In the genomic region with DNA sequence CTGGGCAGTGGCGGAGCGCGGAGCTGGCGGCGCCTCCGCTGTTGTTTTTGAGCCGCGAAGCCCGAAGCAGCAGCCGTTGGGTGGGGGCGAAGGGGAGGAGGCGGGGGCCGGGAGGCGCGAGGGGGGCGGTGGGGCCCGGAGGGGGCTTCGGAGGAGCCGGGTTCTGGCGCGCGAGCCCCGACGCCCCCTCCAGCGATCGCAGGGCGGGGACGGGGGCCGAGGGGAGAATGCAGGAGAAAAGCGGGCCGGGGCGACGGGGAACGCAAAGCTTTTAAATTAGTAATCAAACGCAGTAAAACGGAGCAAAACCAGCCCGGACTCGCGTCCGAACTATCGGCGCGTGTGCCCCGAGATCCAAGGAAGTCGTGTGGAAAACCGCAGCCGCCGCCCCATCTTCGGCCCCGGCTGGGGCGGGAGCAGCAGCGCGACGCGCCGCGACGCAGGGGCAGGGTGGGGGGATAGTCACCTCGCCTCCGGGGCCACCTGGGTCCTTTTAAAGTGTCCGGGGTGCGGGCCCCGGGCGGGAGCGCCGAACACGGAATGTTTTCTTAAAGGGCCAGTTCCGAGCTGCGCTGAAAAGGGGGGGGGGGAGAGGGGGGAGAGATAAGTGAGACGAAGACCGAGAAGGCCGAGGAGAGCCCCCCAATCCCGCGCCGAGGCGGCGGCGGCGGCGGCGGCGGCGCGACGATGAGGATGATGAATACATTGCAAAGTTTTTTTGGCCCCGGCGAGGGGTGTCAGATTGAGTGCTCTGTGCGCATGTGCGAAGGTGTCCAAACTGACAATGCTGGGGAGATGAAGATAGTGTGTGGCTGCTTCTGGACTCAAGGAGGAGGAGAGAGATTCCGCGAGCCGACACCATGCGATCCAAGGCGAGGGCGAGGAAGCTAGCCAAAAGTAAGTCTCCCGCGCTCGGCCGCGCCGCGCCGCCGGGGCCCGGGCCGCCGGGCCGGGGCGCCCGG, we compare ENCODE assay signal across 8 cellular contexts. TPM values are rescaled to one million over a fixed set of nuclear protein-coding genes. Genes with fewer than 3 reads are reported as not detected.
A peak's percentile ranks its signal among the peaks of the same experiment; 100 is the strongest.
DNase-seq lines count a peak whose midpoint lies in the region; ATAC-seq and TF ChIP-seq lines count a peak whose summit lies in the region.

A gene (plus strand): TSS at position 804 of the 962 bp plus-strand sequence. CDS start 57 bp downstream, at position 861.

- H3K36me3 ChIP-seq in heart right ventricle (peaks cover 0 to 2% (median 0%) of the 10 kb centered on the region in 9 donors), rectal smooth muscle tissue (ENCODE audit: control insufficient read depth, insufficient read depth, low read length) (no peaks in the 10 kb centered on the region)

- H3K27me3 ChIP-seq in heart right ventricle: peaks cover 17 to 94% (median 79%) of the 10 kb centered on the region in 7 donors
- H3K27me3 ChIP-seq in rectal smooth muscle tissue (ENCODE audit: control insufficient read depth, insufficient read depth, low read length): peaks cover 47% of the 10 kb centered on the region

- peaks cover 22% of the 10 kb centered on the region for H3K27me3 Mint-ChIP-seq in activated CD4-positive, alpha-beta T cell treated with anti-CD3 and anti-CD28 coated beads, Interleukin-2, amount 10 ng/mL, durations not matched to agents 24 days and 14 days
- H3K27me3 Mint-ChIP-seq in activated T-helper 2 cell treated with anti-CD3 and anti-CD28 coated beads, Interferon-gamma antibody, Interleukin-2, Interleukin-4, amounts not matched to agents 10 μg/mL and 5 μg/mL and 100 μg/mL, durations not matched to agents 14 hours and 24 hours and 36 hours (ENCODE audit: low read depth): peaks cover 26% of the 10 kb centered on the region

- H3K4me1 ChIP-seq in heart right ventricle: peaks cover 2 to 80% (median 36%) of the 10 kb centered on the region in 9 donors
- H3K4me1 ChIP-seq in rectal smooth muscle tissue (ENCODE audit: control insufficient read depth, insufficient read depth, low read length): peaks cover 3% of the 10 kb centered on the region

- peak; percentile 62 for DNase-seq in activated CD4-positive, alpha-beta T cell treated with anti-CD3 and anti-CD28 coated beads, Interleukin-2, amount 10 ng/mL, durations not matched to agents 24 days and 14 days
- no peak for DNase-seq in activated CD4-positive, alpha-beta T cell treated with anti-CD3 and anti-CD28 coated beads, Interleukin-2, amount 50 U/mL, for 1 hour
- no peak for DNase-seq in activated T-helper 2 cell treated with anti-CD3 and anti-CD28 coated beads, Interferon-gamma antibody, Interleukin-2, Interleukin-4, amounts not matched to agents 10 μg/mL and 5 μg/mL and 100 μg/mL, durations not matched to agents 14 hours and 24 hours and 36 hours (ENCODE audit: low spot score)
- DNase-seq in heart right ventricle: peak in 1 of 2 donors; percentile 47
- DNase-seq in NCI-H1048 (lab: John Stamatoyannopoulos, UW): no peak
- DNase-seq in MV-4-11 (lab: John Stamatoyannopoulos, UW): no peak

- peaks cover 2% of the 10 kb centered on the region for H3K4me1 Mint-ChIP-seq in activated CD4-positive, alpha-beta T cell treated with anti-CD3 and anti-CD28 coated beads, Interleukin-2, amount 10 ng/mL, durations not matched to agents 24 days and 14 days
- H3K4me1 Mint-ChIP-seq in activated T-helper 2 cell treated with anti-CD3 and anti-CD28 coated beads, Interferon-gamma antibody, Interleukin-2, Interleukin-4, amounts not matched to agents 10 μg/mL and 5 μg/mL and 100 μg/mL, durations not matched to agents 14 hours and 24 hours and 36 hours (ENCODE audit: low read depth): peaks cover 1% of the 10 kb centered on the region

- H3K9me3 ChIP-seq in heart right ventricle: no peaks in the 10 kb centered on the region

- 0 to 1% methylated on average over 92 to 109 of the region's 110 CpGs for WGBS in heart right ventricle, 2 donors

- H3K4me3 Mint-ChIP-seq in activated CD4-positive, alpha-beta T cell treated with anti-CD3 and anti-CD28 coated beads, Interleukin-2, amount 10 ng/mL, durations not matched to agents 24 days and 14 days: peak within 1 kb of the TSS; percentile 79
- H3K4me3 Mint-ChIP-seq in activated T-helper 2 cell treated with anti-CD3 and anti-CD28 coated beads, Interferon-gamma antibody, Interleukin-2, Interleukin-4, amounts not matched to agents 10 μg/mL and 5 μg/mL and 100 μg/mL, durations not matched to agents 14 hours and 24 hours and 36 hours (ENCODE audit: low read depth): peak within 1 kb of the TSS; percentile 64

- peak within 1 kb of the TSS; percentile 76 to 97 (median 92) for H3K27ac ChIP-seq in heart right ventricle
- H3K27ac ChIP-seq in rectal smooth muscle tissue (ENCODE audit: low read depth, low read length): peak within 1 kb of the TSS; percentile 40

- no peak for TF ChIP-seq CTCF in heart right ventricle (IDR thresholded peaks at IDR 0.05)

- H3K9ac ChIP-seq in rectal smooth muscle tissue (ENCODE audit: low read length): no peak within 1 kb of the TSS

- no peak within 1 kb of the TSS for H3K27ac Mint-ChIP-seq in activated CD4-positive, alpha-beta T cell treated with anti-CD3 and anti-CD28 coated beads, Interleukin-2, amount 10 ng/mL, durations not matched to agents 24 days and 14 days
- no peak within 1 kb of the TSS for H3K27ac Mint-ChIP-seq in activated T-helper 2 cell treated with anti-CD3 and anti-CD28 coated beads, Interferon-gamma antibody, Interleukin-2, Interleukin-4, amounts not matched to agents 10 μg/mL and 5 μg/mL and 100 μg/mL, durations not matched to agents 14 hours and 24 hours and 36 hours

- peak within 1 kb of the TSS; percentile 70 to 92 (median 80) for H3K4me3 ChIP-seq in heart right ventricle
- peak within 1 kb of the TSS; percentile 60 for H3K4me3 ChIP-seq in rectal smooth muscle tissue (ENCODE audit: low read length)

- H3K36me3 Mint-ChIP-seq in activated CD4-positive, alpha-beta T cell treated with anti-CD3 and anti-CD28 coated beads, Interleukin-2, amount 10 ng/mL, durations not matched to agents 24 days and 14 days (ENCODE audit: low read depth): no peaks in the 10 kb centered on the region
- no peaks in the 10 kb centered on the region for H3K36me3 Mint-ChIP-seq in activated T-helper 2 cell treated with anti-CD3 and anti-CD28 coated beads, Interferon-gamma antibody, Interleukin-2, Interleukin-4, amounts not matched to agents 10 μg/mL and 5 μg/mL and 100 μg/mL, durations not matched to agents 14 hours and 24 hours and 36 hours (ENCODE audit: low read depth)

- intact Hi-C loops in activated CD4-positive, alpha-beta T cell treated with anti-CD3 and anti-CD28 coated beads, Interleukin-2, amount 10 ng/mL, durations not matched to agents 24 days and 14 days (cut with micrococcal nuclease): no loop called here
- intact Hi-C loops in activated T-helper 2 cell treated with anti-CD3 and anti-CD28 coated beads, Interferon-gamma antibody, Interleukin-2, Interleukin-4, amounts not matched to agents 10 μg/mL and 5 μg/mL and 100 μg/mL, durations not matched to agents 14 hours and 24 hours and 36 hours (cut with micrococcal nuclease): no loop called here
- intact Hi-C loops in heart right ventricle (cut with DNase I): loop anchor here in 8 of 10 donors (5.0 to 10.0 kb wide), 8 partner anchors 214 to 354 kb away; no protein-coding TSS in a partner anchor

- H3K9me3 Mint-ChIP-seq in activated CD4-positive, alpha-beta T cell treated with anti-CD3 and anti-CD28 coated beads, Interleukin-2, amount 10 ng/mL, durations not matched to agents 24 days and 14 days: no peaks in the 10 kb centered on the region
- H3K9me3 Mint-ChIP-seq in activated T-helper 2 cell treated with anti-CD3 and anti-CD28 coated beads, Interferon-gamma antibody, Interleukin-2, Interleukin-4, amounts not matched to agents 10 μg/mL and 5 μg/mL and 100 μg/mL, durations not matched to agents 14 hours and 24 hours and 36 hours: no peaks in the 10 kb centered on the region

- peak in 1 of 8 donors; percentile 19 for ATAC-seq in heart right ventricle
- ATAC-seq in GM18909 (IDR thresholded peaks at IDR 0.05; ENCODE audit: poor library complexity, unreplicated experiment): no peak

RNA-seq across cellular contexts. Expression of the gene that starts here (rescaled TPM):
- total RNA-seq in activated CD4-positive, alpha-beta T cell treated with anti-CD3 and anti-CD28 coated beads, Interleukin-2, amount 10 ng/mL, durations not matched to agents 24 days and 14 days: not detected in 2 replicates
- not detected in 2 replicates for total RNA-seq in activated T-helper 2 cell treated with anti-CD3 and anti-CD28 coated beads, Interferon-gamma antibody, Interleukin-2, Interleukin-4, amounts not matched to agents 10 μg/mL and 5 μg/mL and 100 μg/mL, durations not matched to agents 14 hours and 24 hours and 36 hours
- total RNA-seq in heart right ventricle: 10 to 100 TPM; 11.7 to 25.9 (median 14.8) TPM
- polyA plus RNA-seq in heart right ventricle: 10 to 100 TPM in 1 of 2 donors, 1 to 10 TPM in 1; 4.1 to 16.8 TPM

Comparison
In these comparisons a context has a peak if more than half of its experiments do, and no peak if none do; other contexts are left out.
1. RNA of the gene that starts here (total RNA-seq): 11.7 to 25.9 TPM in heart right ventricle; not detected in activated CD4-positive, alpha-beta T cell treated with anti-CD3 and anti-CD28 coated beads, Interleukin-2, amount 10 ng/mL, durations not matched to agents 24 days and 14 days and not detected in activated T-helper 2 cell treated with anti-CD3 and anti-CD28 coated beads, Interferon-gamma antibody, Interleukin-2, Interleukin-4, amounts not matched to agents 10 μg/mL and 5 μg/mL and 100 μg/mL, durations not matched to agents 14 hours and 24 hours and 36 hours; every median in the first group is over 10 times any median in the second.
2. Peak in DNase-seq in activated CD4-positive, alpha-beta T cell treated with anti-CD3 and anti-CD28 coated beads, Interleukin-2, amount 10 ng/mL, durations not matched to agents 24 days and 14 days; RNA of the gene not detected or under 1 TPM.
3. intact Hi-C loops: an anchor here in heart right ventricle (5.0 to 10.0 kb wide); none called in activated CD4-positive, alpha-beta T cell treated with anti-CD3 and anti-CD28 coated beads, Interleukin-2, amount 10 ng/mL, durations not matched to agents 24 days and 14 days and activated T-helper 2 cell treated with anti-CD3 and anti-CD28 coated beads, Interferon-gamma antibody, Interleukin-2, Interleukin-4, amounts not matched to agents 10 μg/mL and 5 μg/mL and 100 μg/mL, durations not matched to agents 14 hours and 24 hours and 36 hours.